Comparison of ENCODE assay signal across 13 cellular contexts in the genomic region with DNA sequence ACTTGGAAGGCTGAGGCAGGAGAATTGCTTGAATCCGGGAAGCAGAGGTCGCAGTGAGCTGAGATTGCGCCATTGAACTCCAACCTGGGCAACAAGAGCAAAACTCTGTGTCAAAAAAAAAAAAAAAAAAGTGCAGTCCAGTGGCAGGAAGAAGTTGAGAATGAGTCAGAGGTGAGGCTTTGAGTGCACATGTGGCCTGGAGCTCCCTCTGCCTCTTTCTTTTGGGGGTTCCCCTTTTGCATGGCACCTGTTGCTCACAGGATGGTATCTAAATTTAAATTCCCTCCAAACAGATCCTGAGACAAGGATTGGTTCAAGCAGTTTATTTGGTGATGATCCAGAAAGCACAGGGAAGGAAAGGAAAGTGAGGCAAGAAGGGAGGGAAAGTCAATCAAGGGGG.
DNase-seq lines count a peak whose midpoint lies in the region; ATAC-seq and TF ChIP-seq lines count a peak whose summit lies in the region.
"Had no signal": no experiment of that assay in that cellular context is flagged by ENCODE, and none has a peak within 500 bp of the region (broad histone marks: within the 10 kb centered on the region; RNA-seq: fewer than 3 reads in every experiment).

No MANE protein-coding gene starts in this region.

- H3K27ac Mint-ChIP-seq in natural killer cell (no peak overlapping the region), immature natural killer cell (no peak overlapping the region)
- H3K27ac Mint-ChIP-seq: activated B cell treated with CpG ODN at 0.5 μM for 24 hours had no signal

- no peaks in the 10 kb centered on the region for H3K36me3 ChIP-seq in HAP-1 (replicated peaks)

- ATAC-seq in GM19463 (IDR thresholded peaks at IDR 0.05; ENCODE audit: unreplicated experiment) (peak; percentile 61), HG03442 (IDR thresholded peaks at IDR 0.05; ENCODE audit: unreplicated experiment) (peak; percentile 58), natural killer cell (no peak)

- in situ Hi-C loops in HAP-1 (cut with MboI; ENCODE audit: low sequenced_read_pairs), result no loop called here

- DNase-seq in GM10248 (ENCODE audit: extremely low spot score) (peak; percentile 47), cardiac fibroblast (ENCODE audit: low read depth in 2 of 2) (peak; percentile 9 to 32), HAP-1 (ENCODE audit: low spot score in 2 of 2) (no peak), natural killer cell (no peak), immature natural killer cell (no peak)
- DNase-seq in activated effector memory CD4-positive, alpha-beta T cell treated with Interleukin-2 at 50 U/mL for 16 hours, result no peak
- DNase-seq: activated B cell treated with CpG ODN at 0.5 μM for 24 hours, aorta, Calu3, foreskin melanocyte, KG1 had no signal

- H3K9me3 Mint-ChIP-seq in natural killer cell (no peaks in the 10 kb centered on the region), immature natural killer cell (no peaks in the 10 kb centered on the region)

- POLR2A ChIA-PET in GM10248 (lab: Yijun Ruan, JAX), result no interaction called here

- no peaks in the 10 kb centered on the region for H3K27me3 Mint-ChIP-seq in natural killer cell (ENCODE audit: low read depth in 2 of 2)
- peaks cover 0 to 3% (median 2%) of the 10 kb centered on the region in 3 donors for H3K27me3 Mint-ChIP-seq in immature natural killer cell (ENCODE audit: low read depth in 3 of 3)
- H3K27me3 Mint-ChIP-seq: activated B cell treated with CpG ODN at 0.5 μM for 24 hours had no signal

- TF ChIP-seq CTCF in GM10248 (IDR thresholded peaks at IDR 0.05; ENCODE audit: control extremely low read depth, extremely low read depth, low read depth, missing control alignments), result no peak
- no peak for TF ChIP-seq CTCF in cardiac fibroblast (IDR thresholded peaks at IDR 0.05; ENCODE audit: low read depth, low read length)
- no peak for TF ChIP-seq CTCF in natural killer cell (IDR thresholded peaks at IDR 0.05)

- H3K4me3 ChIP-seq in cardiac fibroblast (replicated peaks in 1 of 2; ENCODE audit: low read depth in 2 of 2, low read length in 2 of 2) (no peak overlapping the region), HAP-1 (no peak overlapping the region)

- no peaks in the 10 kb centered on the region for H3K4me1 ChIP-seq in HAP-1

- no peaks in the 10 kb centered on the region for H3K9me3 ChIP-seq in HAP-1

- CTCF ChIA-PET in GM10248 (lab: Yijun Ruan, JAX), result interaction anchor here (2.0 kb wide), 1 partner anchor 11 kb away, joined by 5 read pairs; no protein-coding TSS in a partner anchor

- H3K4me1 Mint-ChIP-seq in natural killer cell (peaks cover 0 to 5% of the 10 kb centered on the region in 2 donors), immature natural killer cell (peaks cover 0 to 2% of the 10 kb centered on the region in 2 donors)
- H3K4me1 Mint-ChIP-seq: activated B cell treated with CpG ODN at 0.5 μM for 24 hours had no signal

- H3K36me3 Mint-ChIP-seq in natural killer cell, result no peaks in the 10 kb centered on the region
- H3K36me3 Mint-ChIP-seq in immature natural killer cell, result peaks cover 10 to 13% (median 12%) of the 10 kb centered on the region in 3 donors

- H3K4me3 Mint-ChIP-seq in natural killer cell (no peak overlapping the region), immature natural killer cell (no peak overlapping the region)
- H3K4me3 Mint-ChIP-seq: activated B cell treated with CpG ODN at 0.5 μM for 24 hours had no signal

- intact Hi-C loops in natural killer cell (cut with micrococcal nuclease), result no loop called here

- no peaks in the 10 kb centered on the region for H3K27me3 ChIP-seq in HAP-1 (ENCODE audit: low read depth)

Comparison
In these comparisons a context has a peak if more than half of its experiments do, and no peak if none do; other contexts are left out.
1. DNase-seq: peak in GM10248 (single experiment) and cardiac fibroblast (2 of 2); none in HAP-1 (0 of 2), natural killer cell (single experiment), activated effector memory CD4-positive, alpha-beta T cell treated with Interleukin-2 at 50 U/mL for 16 hours (single experiment) and immature natural killer cell (0 of 3).
2. ATAC-seq: peak in GM19463 (single experiment) and HG03442 (single experiment); none in natural killer cell (0 of 3).